In genomic region chr16:2912330-2913199, GRCh38 we compare ENCODE assay signal across 8 cellular contexts. TPM values are rescaled to one million over a fixed set of nuclear protein-coding genes. Genes with fewer than 3 reads are reported as not detected.
DNase-seq lines count a peak whose midpoint lies in the region; ATAC-seq and TF ChIP-seq lines count a peak whose summit lies in the region.

No MANE protein-coding gene starts in this region.

- ATAC-seq in HG02763 (IDR thresholded peaks at IDR 0.05; ENCODE audit: unreplicated experiment) (peak; percentile 18), heart left ventricle (peak; percentile 23 to 44 (median 36)), HG03378 (IDR thresholded peaks at IDR 0.05; ENCODE audit: unreplicated experiment) (no peak)

- no peak overlapping the region for H2BK5ac ChIP-seq in trophoblast cell (ENCODE audit: low read depth, low read length, poor library complexity)

- peak overlapping the region; percentile 92 for H2AFZ ChIP-seq in trophoblast cell (ENCODE audit: insufficient read depth, low read length, poor library complexity)

- peaks cover 4% of the 10 kb centered on the region for H3K79me2 ChIP-seq in trophoblast cell (ENCODE audit: control insufficient read depth, insufficient read depth, low read length, poor library complexity)

- peaks cover 7% of the 10 kb centered on the region for H3K79me1 ChIP-seq in trophoblast cell (ENCODE audit: low read length)

- peak overlapping the region; percentile 77 for H3K4me3 ChIP-seq in GM12864 (ENCODE audit: low read depth, low read length)
- H3K4me3 ChIP-seq in Peyer's patch: peak overlapping the region; percentile 76 to 89 (median 87)
- H3K4me3 ChIP-seq in adipocyte (ENCODE audit: low read length): peak overlapping the region; percentile 96
- peak overlapping the region; percentile 64 to 97 (median 92) for H3K4me3 ChIP-seq in heart left ventricle
- H3K4me3 ChIP-seq in trophoblast cell (ENCODE audit: low read depth, low read length): peak overlapping the region; percentile 84

- peak overlapping the region; percentile 47 for H4K12ac ChIP-seq in trophoblast cell (ENCODE audit: low read depth, low read length)

- H3K4me1 ChIP-seq in Peyer's patch: peaks cover 0 to 15% (median 2%) of the 10 kb centered on the region in 4 donors
- H3K4me1 ChIP-seq in adipocyte (ENCODE audit: control insufficient read depth, insufficient read depth, low read length): peaks cover 37% of the 10 kb centered on the region
- H3K4me1 ChIP-seq in heart left ventricle: peaks cover 0 to 30% (median 12%) of the 10 kb centered on the region in 12 donors
- peaks cover 0 to 3% of the 10 kb centered on the region in 2 experiments for H3K4me1 ChIP-seq in trophoblast cell (ENCODE audit: control insufficient read depth in 1 of 2, insufficient read depth in 2 of 2, low read length in 2 of 2)

- H3K9me3 ChIP-seq in Peyer's patch (no peaks in the 10 kb centered on the region), adipocyte (ENCODE audit: control insufficient read depth, low read length) (no peaks in the 10 kb centered on the region), heart left ventricle (no peaks in the 10 kb centered on the region), trophoblast cell (ENCODE audit: insufficient read depth, low read depth, low read length) (no peaks in the 10 kb centered on the region)

- H3K4me2 ChIP-seq in trophoblast cell (ENCODE audit: low read length): peak overlapping the region; percentile 76

- no peak overlapping the region for H3K23ac ChIP-seq in trophoblast cell (ENCODE audit: low read length)

- H3K27me3 ChIP-seq in Peyer's patch (no peaks in the 10 kb centered on the region), adipocyte (replicated peaks; ENCODE audit: control insufficient read depth, insufficient read depth, low read length) (no peaks in the 10 kb centered on the region), heart left ventricle (no peaks in the 10 kb centered on the region), trophoblast cell (ENCODE audit: insufficient read depth, low read length) (peaks cover 5% of the 10 kb centered on the region)

- peak overlapping the region; percentile 28 for H3K14ac ChIP-seq in trophoblast cell (ENCODE audit: low read length)

- peak overlapping the region; percentile 93 for H3K18ac ChIP-seq in trophoblast cell (ENCODE audit: low read length)

- H4K91ac ChIP-seq in trophoblast cell (ENCODE audit: low read depth, low read length): peak overlapping the region; percentile 81

- no peak overlapping the region for H2BK12ac ChIP-seq in trophoblast cell (ENCODE audit: low read length)

- H3K36me3 ChIP-seq in Peyer's patch (peaks cover 0 to 20% (median 0%) of the 10 kb centered on the region in 3 donors), adipocyte (ENCODE audit: control insufficient read depth, insufficient read depth, low read length, severe bottlenecking) (peaks cover 15% of the 10 kb centered on the region), heart left ventricle (peaks cover 0 to 36% (median 21%) of the 10 kb centered on the region in 9 donors), trophoblast cell (ENCODE audit: control insufficient read depth in 1 of 2, insufficient read depth in 2 of 2, low read length in 2 of 2) (peaks cover 4 to 5% of the 10 kb centered on the region in 2 experiments)

- no peak for TF ChIP-seq POLR2A in Peyer's patch (IDR thresholded peaks at IDR 0.05)
- no peak for TF ChIP-seq POLR2A in heart left ventricle (IDR thresholded peaks at IDR 0.05)

- H3K4ac ChIP-seq in trophoblast cell (ENCODE audit: low read depth, low read length): peak overlapping the region; percentile 64

- 3 to 5% (median 3%) methylated on average over 25 to 39 of the region's 39 CpGs for WGBS in heart left ventricle, 4 donors
- WGBS in trophoblast cell (ENCODE audit: extremely low coverage, insufficient coverage, insufficient read length): no CpG with 5 or more reads among the region's 39 CpGs

- H3K9ac ChIP-seq in adipocyte (ENCODE audit: low read length) (peak overlapping the region; percentile 95), trophoblast cell (ENCODE audit: low read length) (peak overlapping the region; percentile 16)

- intact Hi-C loops in heart left ventricle (cut with DNase I): loop anchor here in 4 of 10 donors (5.0 to 10.0 kb wide), 4 partner anchors 40 to 138 kb away; partner anchors contain the start of genes ELOB (in 1 of the 4), PKMYT1 (in 1 of the 4) and ZG16B (in 1 of the 4)

- H2AK5ac ChIP-seq in trophoblast cell (ENCODE audit: low read length): no peak overlapping the region

- DNase-seq in GM12864 (ENCODE audit: low read depth) (no peak), Peyer's patch (peak; percentile 39 to 65 (median 63)), adipocyte (ENCODE audit: low read depth) (peak; percentile 82), heart left ventricle (peak in 3 of 5 donors; percentile 26 to 38 (median 34)), trophoblast cell (peak; percentile 15 to 45), NCI-H1092 (lab: John Stamatoyannopoulos, UW) (no peak)

- peak overlapping the region; percentile 80 to 89 (median 86) for H3K27ac ChIP-seq in Peyer's patch
- peak overlapping the region; percentile 72 to 95 (median 90) for H3K27ac ChIP-seq in heart left ventricle
- no peak overlapping the region for H3K27ac ChIP-seq in trophoblast cell (ENCODE audit: low read depth, low read length)

- no peak overlapping the region for H2BK120ac ChIP-seq in trophoblast cell (ENCODE audit: insufficient read depth, low read length, poor library complexity)

- peak overlapping the region; percentile 85 for H4K8ac ChIP-seq in trophoblast cell (ENCODE audit: low read depth, low read length)

- TF ChIP-seq CTCF in GM12864 (IDR thresholded peaks at IDR 0.05; ENCODE audit: low read depth, low read length, missing control alignments): no peak
- TF ChIP-seq CTCF in Peyer's patch (IDR thresholded peaks at IDR 0.05): no peak
- TF ChIP-seq CTCF in heart left ventricle (IDR thresholded peaks at IDR 0.05): no peak

RNA-seq across cellular contexts. Expression of gene FLYWCH1, which starts 0.8 kb away (rescaled TPM):
- total RNA-seq in Peyer's patch (10 to 100 TPM; 30.1 to 67.4 (median 46.8) TPM), heart left ventricle (10 to 100 TPM; 26.3 to 48.4 (median 34.2) TPM)
- 10 to 100 TPM; 28.3 to 29.1 TPM for polyA plus RNA-seq in heart left ventricle
- 9.8 and 9.9 TPM in 2 replicates for polyA plus RNA-seq in trophoblast cell (2013)

RNA-seq across cellular contexts. Expression of gene FLYWCH2, which starts 29.6 kb away (rescaled TPM):
- total RNA-seq in Peyer's patch (10 to 100 TPM; 40.8 to 61.3 (median 53.1) TPM), heart left ventricle (10 to 100 TPM; 20.1 to 64.1 (median 22.6) TPM)
- polyA plus RNA-seq in heart left ventricle: 10 to 100 TPM; 35.3 to 53.4 TPM
- 10.0 and 10.5 TPM in 2 replicates for polyA plus RNA-seq in trophoblast cell (2013)

RNA-seq across cellular contexts. Expression of gene KREMEN2, which starts 51.5 kb away (rescaled TPM):
- total RNA-seq in Peyer's patch (1 to 10 TPM in 1 of 4 donors, under 1 TPM in 1, not detected in 2; 0.40 to 1.6 TPM), heart left ventricle (under 1 TPM in 1 of 9 donors, not detected in 8; 0.27 TPM)
- not detected for polyA plus RNA-seq in heart left ventricle
- polyA plus RNA-seq in trophoblast cell (2013): 2.7 and 2.8 TPM in 2 replicates

RNA-seq across cellular contexts. Expression of gene PRSS22, which starts 54.6 kb away (rescaled TPM):
- 1 to 10 TPM in 3 of 4 donors, not detected in 1; 1.4 to 1.9 (median 1.8) TPM for total RNA-seq in Peyer's patch
- total RNA-seq in heart left ventricle: not detected
- polyA plus RNA-seq in heart left ventricle: not detected
- polyA plus RNA-seq in trophoblast cell (2013): 1.9 and 2.0 TPM in 2 replicates

RNA-seq across cellular contexts. Expression of gene PAQR4, which starts 56.6 kb away (rescaled TPM):
- total RNA-seq in Peyer's patch (10 to 100 TPM in 1 of 4 donors, 1 to 10 TPM in 3; 6.3 to 13.2 (median 9.2) TPM), heart left ventricle (10 to 100 TPM in 1 of 9 donors, 1 to 10 TPM in 8; 6.9 to 16.3 (median 9.0) TPM)
- 10 to 100 TPM in 1 of 2 donors, 1 to 10 TPM in 1; 8.1 to 15.2 TPM for polyA plus RNA-seq in heart left ventricle
- 10.1 and 10.3 TPM in 2 replicates for polyA plus RNA-seq in trophoblast cell (2013)

Comparison
In these comparisons a context has a peak if more than half of its experiments do, and no peak if none do; other contexts are left out.
1. DNase-seq: peak in Peyer's patch (3 of 3), adipocyte (single experiment), heart left ventricle (3 of 5) and trophoblast cell (2 of 2); none in GM12864 (single experiment) and NCI-H1092 (single experiment).
2. Peak in every context shown above with its lines, with median percentiles within 50 percentile points of each other: H3K4me3 ChIP-seq.